ENCODE assay signal across 28 cellular contexts in the genomic region with DNA sequence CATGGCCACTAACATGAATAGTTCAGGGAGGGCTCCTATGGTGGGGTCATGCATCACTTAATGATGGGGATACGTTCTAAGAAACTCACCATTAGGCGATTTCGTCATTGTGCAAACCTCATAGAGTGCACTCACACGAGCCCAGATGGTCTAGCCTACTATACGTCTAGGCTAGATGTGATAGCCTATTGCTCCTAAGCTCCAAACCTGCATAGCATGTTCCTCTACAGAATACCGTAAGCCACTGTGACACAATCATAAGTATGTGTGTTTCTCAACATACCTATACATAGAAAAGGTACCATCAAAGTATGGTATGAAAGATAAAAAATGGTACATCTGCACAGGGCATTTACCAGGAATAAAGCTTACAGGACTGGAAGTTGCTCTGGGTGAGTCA. TPM values are rescaled to one million over a fixed set of nuclear protein-coding genes. Genes with fewer than 3 reads are reported as not detected.
"Had no signal": no experiment of that assay in that cellular context is flagged by ENCODE, and none has a peak within 500 bp of the region (broad histone marks: within the 10 kb centered on the region; RNA-seq: fewer than 3 reads in every experiment).

No MANE protein-coding gene starts in this region.

- FAIRE-seq: TTC549 had no signal

- H3K27me3 ChIP-seq: ascending aorta had no signal

- H3K36me3 ChIP-seq: ascending aorta had no signal

- H3K27ac ChIP-seq: ascending aorta, VCaP had no signal

- H3K4me3 ChIP-seq: ascending aorta had no signal

- H3K9me3 ChIP-seq: ascending aorta had no signal

- DNase-seq: activated B cell treated with CpG ODN at 0.5 μM for 24 hours; activated CD4-positive, alpha-beta memory T cell treated with anti-CD3 and anti-CD28 coated beads, Interleukin-2, amount 10 ng/mL, durations not matched to agents 7 days and 5 days; activated CD4-positive, alpha-beta T cell treated with anti-CD3 and anti-CD28 coated beads for 4 hours; activated CD4-positive, alpha-beta T cell treated with anti-CD3 and anti-CD28 coated beads, Interleukin-2, amount 10 ng/mL, durations not matched to agents 24 days and 14 days; activated CD4-positive, alpha-beta T cell treated with anti-CD3 and anti-CD28 coated beads, Interleukin-2, amount 50 U/mL, for 1 hour; activated CD4-positive, alpha-beta T cell treated with anti-CD3 and anti-CD28 coated beads, Interleukin-2, amount 50 U/mL, for 48 hours; activated CD4-positive, CD25-positive, alpha-beta regulatory T cell treated with anti-CD3 and anti-CD28 coated beads, Interleukin-2, amount 50 U/mL, for 72 hours; activated CD8-positive, alpha-beta memory T cell treated with anti-CD3 and anti-CD28 coated beads for 24 hours; activated CD8-positive, alpha-beta memory T cell treated with anti-CD3 and anti-CD28 coated beads, Interleukin-2, amount 10 ng/mL, durations not matched to agents 7 days and 5 days; activated CD8-positive, alpha-beta memory T cell treated with anti-CD3 and anti-CD28 coated beads, Interleukin-2, amount 50 U/mL, for 48 hours; activated CD8-positive, alpha-beta T cell treated with anti-CD3 and anti-CD28 coated beads, Interleukin-2, amount 10 ng/mL, durations not matched to agents 7 days and 5 days; activated effector memory CD4-positive, alpha-beta T cell treated with Interleukin-2 at 50 U/mL for 16 hours; activated gamma-delta T cell; activated naive CD4-positive, alpha-beta T cell treated with anti-CD3 and anti-CD28 coated beads, Interleukin-2, amount 10 ng/mL, durations not matched to agents 7 days and 5 days; activated naive CD4-positive, alpha-beta T cell treated with Interleukin-2 at 50 U/mL for 16 hours; activated naive CD8-positive, alpha-beta T cell treated with anti-CD3 and anti-CD28 coated beads, Interleukin-2, amount 10 ng/mL, durations not matched to agents 7 days and 5 days; activated naive CD8-positive, alpha-beta T cell treated with anti-CD3 and anti-CD28 coated beads, Interleukin-2, amount 50 U/mL, for 24 hours; activated T-cell treated with anti-CD3 and anti-CD28 coated beads, Interleukin-2, amount 50 U/mL, for 24 hours; activated T-cell treated with anti-CD3 and anti-CD28 coated beads, Interleukin-2, amount 50 U/mL, for 48 hours; amygdala; anterior cingulate cortex; central memory CD4-positive, alpha-beta T cell; T-helper 1 cell; T-helper 2 cell; T-helper 9 cell had no signal

- ATAC-seq: activated CD8-positive, alpha-beta memory T cell treated with anti-CD3 and anti-CD28 coated beads, Interleukin-2, amount 10 ng/mL, durations not matched to agents 7 days and 5 days; activated CD8-positive, alpha-beta T cell treated with anti-CD3 and anti-CD28 coated beads, Interleukin-2, amount 10 ng/mL, durations not matched to agents 7 days and 5 days; activated naive CD8-positive, alpha-beta T cell treated with anti-CD3 and anti-CD28 coated beads, Interleukin-2, amount 50 U/mL, for 24 hours had no signal

RNA-seq across cellular contexts. Expression of a gene that starts 6.3 kb away (rescaled TPM):
- total RNA-seq: activated B cell treated with CpG ODN at 0.5 μM for 24 hours; activated CD4-positive, alpha-beta memory T cell treated with anti-CD3 and anti-CD28 coated beads, Interleukin-2, amount 10 ng/mL, durations not matched to agents 7 days and 5 days; activated CD8-positive, alpha-beta T cell treated with anti-CD3 and anti-CD28 coated beads, Interleukin-2, amount 10 ng/mL, durations not matched to agents 7 days and 5 days; activated naive CD8-positive, alpha-beta T cell treated with anti-CD3 and anti-CD28 coated beads, Interleukin-2, amount 10 ng/mL, durations not matched to agents 7 days and 5 days had no signal
